ENCODE assay signal across 9 cellular contexts in genomic region chr2:155250800-155251199, GRCh38.
A peak's percentile ranks its signal among the peaks of the same experiment; 100 is the strongest.
DNase-seq lines count a peak whose midpoint lies in the region; ATAC-seq and TF ChIP-seq lines count a peak whose summit lies in the region.
"Had no signal": no experiment of that assay in that cellular context is flagged by ENCODE, and none has a peak within 500 bp of the region (broad histone marks: within the 10 kb centered on the region; RNA-seq: fewer than 3 reads in every experiment).

No MANE protein-coding gene starts in this region.

- in situ Hi-C loops in Panc1 (cut with HindIII; ENCODE audit: low pct_unique_long_range_greater_than_20kb, low sequenced_read_pairs) = no loop called here

- POLR2A ChIA-PET in Panc1 (lab: Charles Lee) = no interaction called here

- H3K4me3 ChIP-seq in Panc1 (ENCODE audit: low read depth in 2 of 2, low read length in 2 of 2) (no peak overlapping the region), spleen (no peak overlapping the region)
- H3K4me3 ChIP-seq: lung had no signal

- DNase-seq in A172 (ENCODE audit: low spot score) (peak; percentile 55), Panc1 (ENCODE audit: low read depth, low spot score) (peak; percentile 7), midbrain (lab: John Stamatoyannopoulos, UW) (peak; percentile 48), SKM-1 treated with dmso at 0.1 percent for 144 hours (lab: John Stamatoyannopoulos, UW; ENCODE audit: unreplicated experiment) (no peak), spleen (no peak), AG08395 (ENCODE audit: low spot score) (no peak)

- H3K27ac ChIP-seq in Panc1 (ENCODE audit: low read length) (no peak overlapping the region), spleen (no peak overlapping the region)

- BruUV-seq in Panc1 (replicated peaks; lab: Mats Ljungman, UMichigan) = no TSS peak

- TF ChIP-seq CTCF in Panc1 (IDR thresholded peaks at IDR 0.05) = peak; percentile 52
- TF ChIP-seq CTCF in spleen (IDR thresholded peaks at IDR 0.05 in 8 of 11, conservative IDR thresholded peaks at IDR 0.05 in 3 of 11) = no peak

- ATAC-seq in GM18870 (IDR thresholded peaks at IDR 0.05; ENCODE audit: unreplicated experiment) = peak; percentile 83
- ATAC-seq in HG03095 (IDR thresholded peaks at IDR 0.05; ENCODE audit: unreplicated experiment) = peak; percentile 88
- ATAC-seq in Panc1 = peak; percentile 71; the same call in 1 of the 2 replicates

- H3K9me3 ChIP-seq in Panc1 (ENCODE audit: control insufficient read depth, insufficient read depth, low read depth, low read length) (no peaks in the 10 kb centered on the region), spleen (no peaks in the 10 kb centered on the region)

- H3K36me3 ChIP-seq in Panc1 (ENCODE audit: control insufficient read depth, insufficient read depth, low read length) = no peaks in the 10 kb centered on the region
- no peaks in the 10 kb centered on the region for H3K36me3 ChIP-seq in spleen

- CTCF ChIA-PET in Panc1 (lab: Charles Lee) = no interaction called here

- intact Hi-C loops in Panc1 (cut with micrococcal nuclease; ENCODE audit: unreplicated experiment) = no loop called here
- intact Hi-C loops in spleen (cut with DNase I; ENCODE audit: low total_unique reads) = no loop called here

- WGBS in spleen, 5 donors = 24 to 53% (median 46%) methylated on average over 2 of the region's 2 CpGs

- no peak for TF ChIP-seq POLR2A in spleen (IDR thresholded peaks at IDR 0.05)

- H3K27me3 ChIP-seq in Panc1 (ENCODE audit: control insufficient read depth, insufficient read depth, low read length) (no peaks in the 10 kb centered on the region), spleen (replicated peaks in 1 of 7) (no peaks in the 10 kb centered on the region)

- H3K4me1 ChIP-seq in Panc1 (ENCODE audit: control insufficient read depth, insufficient read depth, low read length) (no peaks in the 10 kb centered on the region), spleen (no peaks in the 10 kb centered on the region)

Comparison
In these comparisons a context has a peak if more than half of its experiments do, and no peak if none do; other contexts are left out.
1. DNase-seq: peak in A172 (single experiment), Panc1 (single experiment) and midbrain (single experiment); none in SKM-1 treated with dmso at 0.1 percent for 144 hours (single experiment), spleen (single experiment) and AG08395 (single experiment).
2. Peak in every context shown above with its lines, with median percentiles within 50 percentile points of each other: ATAC-seq.